ENCODE assay signal across 34 cellular contexts in the genomic region with DNA sequence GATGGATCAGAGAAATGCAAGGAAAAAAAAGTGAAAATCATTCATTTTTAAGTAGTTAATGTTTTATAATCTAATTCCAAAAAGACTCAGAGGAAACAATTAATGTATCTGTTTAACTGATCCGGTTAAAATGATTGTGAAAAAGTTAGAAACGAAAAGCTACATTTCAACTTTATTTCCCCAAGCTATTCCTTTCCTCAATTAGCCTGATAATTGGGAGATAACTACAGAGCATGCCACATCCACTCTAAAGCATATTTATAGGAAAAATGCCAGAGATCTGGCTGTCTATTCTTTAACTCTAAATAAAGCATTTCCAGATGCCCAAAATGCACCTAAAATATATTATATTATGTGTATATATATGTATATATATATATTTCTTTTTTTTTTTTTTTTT. TPM values are rescaled to one million over a fixed set of nuclear protein-coding genes. Genes with fewer than 3 reads are reported as not detected.
"Had no signal": no experiment of that assay in that cellular context is flagged by ENCODE, and none has a peak within 500 bp of the region (broad histone marks: within the 10 kb centered on the region; RNA-seq: fewer than 3 reads in every experiment).

No MANE protein-coding gene starts in this region.

- FAIRE-seq: astrocyte, colon had no signal

- DNase-seq: activated CD4-positive, alpha-beta memory T cell treated with anti-CD3 and anti-CD28 coated beads for 36 hours; activated CD4-positive, alpha-beta T cell treated with anti-CD3 and anti-CD28 coated beads for 1 hour; activated CD4-positive, alpha-beta T cell treated with anti-CD3 and anti-CD28 coated beads for 36 hours; activated CD4-positive, alpha-beta T cell treated with anti-CD3 and anti-CD28 coated beads for 48 hours; activated CD4-positive, alpha-beta T cell treated with anti-CD3 and anti-CD28 coated beads, Interleukin-2, amount 10 ng/mL, durations not matched to agents 7 days and 5 days; activated CD4-positive, CD25-positive, alpha-beta regulatory T cell; activated CD8-positive, alpha-beta memory T cell treated with anti-CD3 and anti-CD28 coated beads, Interleukin-2, amount 50 U/mL, for 4 hours; activated CD8-positive, alpha-beta T cell treated with anti-CD3 and anti-CD28 coated beads for 36 hours; activated effector memory CD4-positive, alpha-beta T cell treated with anti-CD3 and anti-CD28 coated beads, Interleukin-2, amount 50 U/mL, for 16 hours; activated gamma-delta T cell treated with Interleukin-2 at 50 U/mL for 16 hours; activated naive CD4-positive, alpha-beta T cell; activated naive CD4-positive, alpha-beta T cell treated with anti-CD3 and anti-CD28 coated beads for 36 hours; activated naive CD4-positive, alpha-beta T cell treated with anti-CD3 and anti-CD28 coated beads, Interleukin-2, amount 50 U/mL, for 16 hours; activated naive CD8-positive, alpha-beta T cell treated with anti-CD3 and anti-CD28 coated beads for 36 hours; activated T-cell treated with anti-CD3 and anti-CD28 coated beads for 4 hours; activated T-cell treated with anti-CD3 and anti-CD28 coated beads, Interleukin-2, amount 50 U/mL, for 1 hour; activated T-cell treated with anti-CD3 and anti-CD28 coated beads, Interleukin-2, amount 50 U/mL, for 4 hours; activated T-cell treated with anti-CD3 and anti-CD28 coated beads, Interleukin-2, amount 50 U/mL, for 72 hours; adrenal gland; amniotic stem cell; aorta; body of pancreas; brain microvascular endothelial cell; central memory CD4-positive, alpha-beta T cell; T-helper 2 cell; T-helper 9 cell; WERI-Rb-1 had no signal

- H3K4me3 ChIP-seq: adrenal gland, body of pancreas, breast epithelium had no signal

- ATAC-seq: activated CD4-positive, alpha-beta T cell treated with anti-CD3 and anti-CD28 coated beads for 36 hours; activated CD4-positive, CD25-positive, alpha-beta regulatory T cell treated with anti-CD3 and anti-CD28 coated beads, Interleukin-2, amount 50 U/mL, for 24 hours; activated CD8-positive, alpha-beta T cell treated with anti-CD3 and anti-CD28 coated beads for 36 hours; activated naive CD4-positive, alpha-beta T cell treated with anti-CD3 and anti-CD28 coated beads, Interleukin-2, amount 50 U/mL, for 72 hours; activated T-cell treated with anti-CD3 and anti-CD28 coated beads, Interleukin-2, amount 50 U/mL, for 4 hours; activated T-cell treated with anti-CD3 and anti-CD28 coated beads, Interleukin-2, amount 50 U/mL, for 72 hours; activated T-helper 17 cell treated with anti-CD3 and anti-CD28 coated beads, Interleukin-2, amount 50 U/mL, for 72 hours; body of pancreas; WTC11 had no signal

- H3K4me1 ChIP-seq: adrenal gland, breast epithelium had no signal

- H3K27ac ChIP-seq: adrenal gland, body of pancreas, brain microvascular endothelial cell, breast epithelium, WERI-Rb-1 had no signal

- H3K36me3 ChIP-seq: adrenal gland, brain microvascular endothelial cell, breast epithelium, WERI-Rb-1 had no signal

- H3K9me3 ChIP-seq: adrenal gland, body of pancreas, breast epithelium had no signal

- H3K27me3 ChIP-seq: adrenal gland, body of pancreas, brain microvascular endothelial cell, breast epithelium had no signal

RNA-seq across cellular contexts. Expression of a gene that starts 37.2 kb away (rescaled TPM):
- polyA plus RNA-seq: adrenal gland, aorta had no signal
